Comparison of ENCODE assay signal across 1 cellular context in the genomic region with DNA sequence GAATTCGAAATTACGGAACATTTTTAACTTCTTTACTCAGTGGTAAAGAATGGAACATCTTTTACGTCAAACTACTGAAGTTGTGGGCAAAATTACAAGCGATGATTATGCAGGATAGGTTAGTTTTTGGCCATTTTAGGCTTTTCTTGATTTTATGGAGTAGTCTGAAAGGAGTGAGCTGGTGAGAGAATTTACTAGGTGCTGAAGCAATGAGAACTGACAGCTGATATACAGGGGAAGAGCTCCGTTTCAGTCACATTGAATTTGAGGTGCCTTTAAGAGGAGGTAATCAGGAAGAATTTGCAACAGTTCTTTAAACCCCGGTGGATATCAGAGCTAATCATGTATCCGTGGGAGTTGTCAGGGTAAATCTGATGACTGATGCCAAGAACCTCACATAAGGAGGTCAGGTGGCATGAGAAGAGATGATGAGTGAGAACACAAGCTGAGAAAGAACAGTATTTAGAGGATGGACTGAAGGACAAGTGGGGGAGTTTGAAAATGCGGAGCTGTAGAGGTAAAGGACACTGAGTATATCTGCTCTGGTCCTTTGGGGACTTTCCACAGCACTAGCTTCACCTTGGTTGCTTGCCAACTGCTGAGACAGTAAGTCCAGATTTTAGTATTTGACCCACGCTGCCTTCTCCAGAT.
TF ChIP-seq lines count a peak whose summit lies in the region.

No MANE protein-coding gene starts in this region.

TF ChIP-seq in GM12878, 131 proteins besides CTCF, POLR2A, EP300 and RAD21 (continued from another document and continues in another):
- TF ChIP-seq PAX5 (IDR thresholded peaks at IDR 0.05; ENCODE audit: borderline replicate concordance, low read depth, low read length) (no peak), ZNF274 (IDR thresholded peaks at IDR 0.05; ENCODE audit: insufficient read depth, insufficient read length) (no peak), NFIC (IDR thresholded peaks at IDR 0.05; ENCODE audit: low read depth, low read length) (no peak), MEF2B (IDR thresholded peaks at IDR 0.05; ENCODE audit: partially characterized antibody, poor library complexity, severe bottlenecking) (no peak), MXI1 (IDR thresholded peaks at IDR 0.05; ENCODE audit: low read depth, low read length) (peak; percentile 34; the same call in 1 of the 2 replicates), CREM (IDR thresholded peaks at IDR 0.05; ENCODE audit: low read depth) (peak; percentile 59; the same call in 1 of the 2 replicates), IRF4 (IDR thresholded peaks at IDR 0.05; ENCODE audit: low read depth, low read length) (peak; percentile 78), CREB1 (IDR thresholded peaks at IDR 0.05; ENCODE audit: low read depth) (no peak), LARP7 (IDR thresholded peaks at IDR 0.05) (no peak), YY1 (IDR thresholded peaks at IDR 0.05; ENCODE audit: low read depth, low read length) (no peak), NBN (IDR thresholded peaks at IDR 0.05) (peak; percentile 48; the same call in 1 of the 2 replicates), MTA3 (IDR thresholded peaks at IDR 0.05; ENCODE audit: borderline replicate concordance, low read length) (peak; percentile 76; the same call in 1 of the 2 replicates), TCF12 (IDR thresholded peaks at IDR 0.05; ENCODE audit: low read depth, low read length) (no peak), TARDBP (IDR thresholded peaks at IDR 0.05; ENCODE audit: borderline replicate concordance) (no peak), BCL11A (IDR thresholded peaks at IDR 0.05; ENCODE audit: low read depth, low read length) (peak; percentile 66), ZNF384 (IDR thresholded peaks at IDR 0.05; ENCODE audit: borderline replicate concordance, low read depth, low read length) (no peak), TCF7 (IDR thresholded peaks at IDR 0.05; ENCODE audit: borderline replicate concordance) (0 out of 2 replicates have a peak, but pooled peaks have one; percentile 6), ZZZ3 (IDR thresholded peaks at IDR 0.05; ENCODE audit: control insufficient read depth, insufficient read length, low read depth) (no peak), FOXM1 (IDR thresholded peaks at IDR 0.05; ENCODE audit: low read depth, low read length) (0 out of 2 replicates have a peak, but pooled peaks have one; percentile 62), ZSCAN29 (IDR thresholded peaks at IDR 0.05) (no peak), STAT3 (IDR thresholded peaks at IDR 0.05; ENCODE audit: low read depth, low read length) (no peak; the same call in 1 of the 2 replicates), RUNX3 (IDR thresholded peaks at IDR 0.05; ENCODE audit: low read length) (no peak; the same call in 1 of the 2 replicates), KLF5 (IDR thresholded peaks at IDR 0.05; ENCODE audit: partially characterized antibody) (peak; percentile 62), SP1 (IDR thresholded peaks at IDR 0.05; ENCODE audit: low read depth, low read length) (peak; percentile 45), NR2F1 (conservative IDR thresholded peaks at IDR 0.05) (0 out of 2 replicates have a peak, but pooled peaks have one; percentile 3), CHD2 (IDR thresholded peaks at IDR 0.05; ENCODE audit: borderline replicate concordance, low read depth, low read length) (0 out of 2 replicates have a peak, but pooled peaks have one; percentile 9), STAT1 (conservative IDR thresholded peaks at IDR 0.05) (no peak), NFYA (IDR thresholded peaks at IDR 0.05; ENCODE audit: borderline replicate concordance, low read depth, low read length) (no peak), HCFC1 (IDR thresholded peaks at IDR 0.05; ENCODE audit: low read length) (no peak), BHLHE40 (IDR thresholded peaks at IDR 0.05; ENCODE audit: borderline replicate concordance in 1 of 2, low read depth in 2 of 2, low read length in 1 of 2) (peak in 1 of 2 experiments; percentile 1; a peak in 1 of 4 replicates), ZNF207 (IDR thresholded peaks at IDR 0.05; ENCODE audit: borderline replicate concordance) (no peak), ETV6 (conservative IDR thresholded peaks at IDR 0.05 in 1 of 2, IDR thresholded peaks at IDR 0.05 in 1 of 2; ENCODE audit: borderline replicate concordance in 1 of 2, low read depth in 1 of 2) (no peak), ESRRA (IDR thresholded peaks at IDR 0.05; ENCODE audit: low read length) (no peak), ZNF622 (IDR thresholded peaks at IDR 0.05) (no peak)
- TF ChIP-seq, protein P1, sequence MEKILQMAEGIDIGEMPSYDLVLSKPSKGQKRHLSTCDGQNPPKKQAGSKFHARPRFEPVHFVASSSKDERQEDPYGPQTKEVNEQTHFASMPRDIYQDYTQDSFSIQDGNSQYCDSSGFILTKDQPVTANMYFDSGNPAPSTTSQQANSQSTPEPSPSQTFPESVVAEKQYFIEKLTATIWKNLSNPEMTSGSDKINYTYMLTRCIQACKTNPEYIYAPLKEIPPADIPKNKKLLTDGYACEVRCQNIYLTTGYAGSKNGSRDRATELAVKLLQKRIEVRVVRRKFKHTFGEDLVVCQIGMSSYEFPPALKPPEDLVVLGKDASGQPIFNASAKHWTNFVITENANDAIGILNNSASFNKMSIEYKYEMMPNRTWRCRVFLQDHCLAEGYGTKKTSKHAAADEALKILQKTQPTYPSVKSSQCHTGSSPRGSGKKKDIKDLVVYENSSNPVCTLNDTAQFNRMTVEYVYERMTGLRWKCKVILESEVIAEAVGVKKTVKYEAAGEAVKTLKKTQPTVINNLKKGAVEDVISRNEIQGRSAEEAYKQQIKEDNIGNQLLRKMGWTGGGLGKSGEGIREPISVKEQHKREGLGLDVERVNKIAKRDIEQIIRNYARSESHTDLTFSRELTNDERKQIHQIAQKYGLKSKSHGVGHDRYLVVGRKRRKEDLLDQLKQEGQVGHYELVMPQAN (conservative IDR thresholded peaks at IDR 0.05): no peak
- TF ChIP-seq, protein P2, sequence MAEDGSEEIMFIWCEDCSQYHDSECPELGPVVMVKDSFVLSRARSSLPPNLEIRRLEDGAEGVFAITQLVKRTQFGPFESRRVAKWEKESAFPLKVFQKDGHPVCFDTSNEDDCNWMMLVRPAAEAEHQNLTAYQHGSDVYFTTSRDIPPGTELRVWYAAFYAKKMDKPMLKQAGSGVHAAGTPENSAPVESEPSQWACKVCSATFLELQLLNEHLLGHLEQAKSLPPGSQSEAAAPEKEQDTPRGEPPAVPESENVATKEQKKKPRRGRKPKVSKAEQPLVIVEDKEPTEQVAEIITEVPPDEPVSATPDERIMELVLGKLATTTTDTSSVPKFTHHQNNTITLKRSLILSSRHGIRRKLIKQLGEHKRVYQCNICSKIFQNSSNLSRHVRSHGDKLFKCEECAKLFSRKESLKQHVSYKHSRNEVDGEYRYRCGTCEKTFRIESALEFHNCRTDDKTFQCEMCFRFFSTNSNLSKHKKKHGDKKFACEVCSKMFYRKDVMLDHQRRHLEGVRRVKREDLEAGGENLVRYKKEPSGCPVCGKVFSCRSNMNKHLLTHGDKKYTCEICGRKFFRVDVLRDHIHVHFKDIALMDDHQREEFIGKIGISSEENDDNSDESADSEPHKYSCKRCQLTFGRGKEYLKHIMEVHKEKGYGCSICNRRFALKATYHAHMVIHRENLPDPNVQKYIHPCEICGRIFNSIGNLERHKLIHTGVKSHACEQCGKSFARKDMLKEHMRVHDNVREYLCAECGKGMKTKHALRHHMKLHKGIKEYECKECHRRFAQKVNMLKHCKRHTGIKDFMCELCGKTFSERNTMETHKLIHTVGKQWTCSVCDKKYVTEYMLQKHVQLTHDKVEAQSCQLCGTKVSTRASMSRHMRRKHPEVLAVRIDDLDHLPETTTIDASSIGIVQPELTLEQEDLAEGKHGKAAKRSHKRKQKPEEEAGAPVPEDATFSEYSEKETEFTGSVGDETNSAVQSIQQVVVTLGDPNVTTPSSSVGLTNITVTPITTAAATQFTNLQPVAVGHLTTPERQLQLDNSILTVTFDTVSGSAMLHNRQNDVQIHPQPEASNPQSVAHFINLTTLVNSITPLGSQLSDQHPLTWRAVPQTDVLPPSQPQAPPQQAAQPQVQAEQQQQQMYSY (CRISPR knock-in tag; IDR thresholded peaks at IDR 0.05): no peak
- TF ChIP-seq, protein P3, sequence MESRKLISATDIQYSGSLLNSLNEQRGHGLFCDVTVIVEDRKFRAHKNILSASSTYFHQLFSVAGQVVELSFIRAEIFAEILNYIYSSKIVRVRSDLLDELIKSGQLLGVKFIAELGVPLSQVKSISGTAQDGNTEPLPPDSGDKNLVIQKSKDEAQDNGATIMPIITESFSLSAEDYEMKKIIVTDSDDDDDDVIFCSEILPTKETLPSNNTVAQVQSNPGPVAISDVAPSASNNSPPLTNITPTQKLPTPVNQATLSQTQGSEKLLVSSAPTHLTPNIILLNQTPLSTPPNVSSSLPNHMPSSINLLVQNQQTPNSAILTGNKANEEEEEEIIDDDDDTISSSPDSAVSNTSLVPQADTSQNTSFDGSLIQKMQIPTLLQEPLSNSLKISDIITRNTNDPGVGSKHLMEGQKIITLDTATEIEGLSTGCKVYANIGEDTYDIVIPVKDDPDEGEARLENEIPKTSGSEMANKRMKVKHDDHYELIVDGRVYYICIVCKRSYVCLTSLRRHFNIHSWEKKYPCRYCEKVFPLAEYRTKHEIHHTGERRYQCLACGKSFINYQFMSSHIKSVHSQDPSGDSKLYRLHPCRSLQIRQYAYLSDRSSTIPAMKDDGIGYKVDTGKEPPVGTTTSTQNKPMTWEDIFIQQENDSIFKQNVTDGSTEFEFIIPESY (IDR thresholded peaks at IDR 0.05): no peak
- TF ChIP-seq, protein P4, sequence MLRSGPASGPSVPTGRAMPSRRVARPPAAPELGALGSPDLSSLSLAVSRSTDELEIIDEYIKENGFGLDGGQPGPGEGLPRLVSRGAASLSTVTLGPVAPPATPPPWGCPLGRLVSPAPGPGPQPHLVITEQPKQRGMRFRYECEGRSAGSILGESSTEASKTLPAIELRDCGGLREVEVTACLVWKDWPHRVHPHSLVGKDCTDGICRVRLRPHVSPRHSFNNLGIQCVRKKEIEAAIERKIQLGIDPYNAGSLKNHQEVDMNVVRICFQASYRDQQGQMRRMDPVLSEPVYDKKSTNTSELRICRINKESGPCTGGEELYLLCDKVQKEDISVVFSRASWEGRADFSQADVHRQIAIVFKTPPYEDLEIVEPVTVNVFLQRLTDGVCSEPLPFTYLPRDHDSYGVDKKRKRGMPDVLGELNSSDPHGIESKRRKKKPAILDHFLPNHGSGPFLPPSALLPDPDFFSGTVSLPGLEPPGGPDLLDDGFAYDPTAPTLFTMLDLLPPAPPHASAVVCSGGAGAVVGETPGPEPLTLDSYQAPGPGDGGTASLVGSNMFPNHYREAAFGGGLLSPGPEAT (IDR thresholded peaks at IDR 0.05; ENCODE audit: low read depth): peak; percentile 91
- TF ChIP-seq, protein P5, sequence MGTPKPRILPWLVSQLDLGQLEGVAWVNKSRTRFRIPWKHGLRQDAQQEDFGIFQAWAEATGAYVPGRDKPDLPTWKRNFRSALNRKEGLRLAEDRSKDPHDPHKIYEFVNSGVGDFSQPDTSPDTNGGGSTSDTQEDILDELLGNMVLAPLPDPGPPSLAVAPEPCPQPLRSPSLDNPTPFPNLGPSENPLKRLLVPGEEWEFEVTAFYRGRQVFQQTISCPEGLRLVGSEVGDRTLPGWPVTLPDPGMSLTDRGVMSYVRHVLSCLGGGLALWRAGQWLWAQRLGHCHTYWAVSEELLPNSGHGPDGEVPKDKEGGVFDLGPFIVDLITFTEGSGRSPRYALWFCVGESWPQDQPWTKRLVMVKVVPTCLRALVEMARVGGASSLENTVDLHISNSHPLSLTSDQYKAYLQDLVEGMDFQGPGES (IDR thresholded peaks at IDR 0.05): no peak
- TF ChIP-seq, protein P6, sequence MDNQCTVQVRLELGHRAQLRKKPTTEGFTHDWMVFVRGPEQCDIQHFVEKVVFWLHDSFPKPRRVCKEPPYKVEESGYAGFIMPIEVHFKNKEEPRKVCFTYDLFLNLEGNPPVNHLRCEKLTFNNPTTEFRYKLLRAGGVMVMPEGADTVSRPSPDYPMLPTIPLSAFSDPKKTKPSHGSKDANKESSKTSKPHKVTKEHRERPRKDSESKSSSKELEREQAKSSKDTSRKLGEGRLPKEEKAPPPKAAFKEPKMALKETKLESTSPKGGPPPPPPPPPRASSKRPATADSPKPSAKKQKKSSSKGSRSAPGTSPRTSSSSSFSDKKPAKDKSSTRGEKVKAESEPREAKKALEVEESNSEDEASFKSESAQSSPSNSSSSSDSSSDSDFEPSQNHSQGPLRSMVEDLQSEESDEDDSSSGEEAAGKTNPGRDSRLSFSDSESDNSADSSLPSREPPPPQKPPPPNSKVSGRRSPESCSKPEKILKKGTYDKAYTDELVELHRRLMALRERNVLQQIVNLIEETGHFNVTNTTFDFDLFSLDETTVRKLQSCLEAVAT (IDR thresholded peaks at IDR 0.05): peak; percentile 49
- TF ChIP-seq, protein P7, sequence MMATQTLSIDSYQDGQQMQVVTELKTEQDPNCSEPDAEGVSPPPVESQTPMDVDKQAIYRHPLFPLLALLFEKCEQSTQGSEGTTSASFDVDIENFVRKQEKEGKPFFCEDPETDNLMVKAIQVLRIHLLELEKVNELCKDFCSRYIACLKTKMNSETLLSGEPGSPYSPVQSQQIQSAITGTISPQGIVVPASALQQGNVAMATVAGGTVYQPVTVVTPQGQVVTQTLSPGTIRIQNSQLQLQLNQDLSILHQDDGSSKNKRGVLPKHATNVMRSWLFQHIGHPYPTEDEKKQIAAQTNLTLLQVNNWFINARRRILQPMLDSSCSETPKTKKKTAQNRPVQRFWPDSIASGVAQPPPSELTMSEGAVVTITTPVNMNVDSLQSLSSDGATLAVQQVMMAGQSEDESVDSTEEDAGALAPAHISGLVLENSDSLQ (IDR thresholded peaks at IDR 0.05): peak; percentile 68
- TF ChIP-seq, protein P8, sequence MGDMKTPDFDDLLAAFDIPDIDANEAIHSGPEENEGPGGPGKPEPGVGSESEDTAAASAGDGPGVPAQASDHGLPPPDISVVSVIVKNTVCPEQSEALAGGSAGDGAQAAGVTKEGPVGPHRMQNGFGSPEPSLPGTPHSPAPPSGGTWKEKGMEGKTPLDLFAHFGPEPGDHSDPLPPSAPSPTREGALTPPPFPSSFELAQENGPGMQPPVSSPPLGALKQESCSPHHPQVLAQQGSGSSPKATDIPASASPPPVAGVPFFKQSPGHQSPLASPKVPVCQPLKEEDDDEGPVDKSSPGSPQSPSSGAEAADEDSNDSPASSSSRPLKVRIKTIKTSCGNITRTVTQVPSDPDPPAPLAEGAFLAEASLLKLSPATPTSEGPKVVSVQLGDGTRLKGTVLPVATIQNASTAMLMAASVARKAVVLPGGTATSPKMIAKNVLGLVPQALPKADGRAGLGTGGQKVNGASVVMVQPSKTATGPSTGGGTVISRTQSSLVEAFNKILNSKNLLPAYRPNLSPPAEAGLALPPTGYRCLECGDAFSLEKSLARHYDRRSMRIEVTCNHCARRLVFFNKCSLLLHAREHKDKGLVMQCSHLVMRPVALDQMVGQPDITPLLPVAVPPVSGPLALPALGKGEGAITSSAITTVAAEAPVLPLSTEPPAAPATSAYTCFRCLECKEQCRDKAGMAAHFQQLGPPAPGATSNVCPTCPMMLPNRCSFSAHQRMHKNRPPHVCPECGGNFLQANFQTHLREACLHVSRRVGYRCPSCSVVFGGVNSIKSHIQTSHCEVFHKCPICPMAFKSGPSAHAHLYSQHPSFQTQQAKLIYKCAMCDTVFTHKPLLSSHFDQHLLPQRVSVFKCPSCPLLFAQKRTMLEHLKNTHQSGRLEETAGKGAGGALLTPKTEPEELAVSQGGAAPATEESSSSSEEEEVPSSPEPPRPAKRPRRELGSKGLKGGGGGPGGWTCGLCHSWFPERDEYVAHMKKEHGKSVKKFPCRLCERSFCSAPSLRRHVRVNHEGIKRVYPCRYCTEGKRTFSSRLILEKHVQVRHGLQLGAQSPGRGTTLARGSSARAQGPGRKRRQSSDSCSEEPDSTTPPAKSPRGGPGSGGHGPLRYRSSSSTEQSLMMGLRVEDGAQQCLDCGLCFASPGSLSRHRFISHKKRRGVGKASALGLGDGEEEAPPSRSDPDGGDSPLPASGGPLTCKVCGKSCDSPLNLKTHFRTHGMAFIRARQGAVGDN (IDR thresholded peaks at IDR 0.05): 0 out of 2 replicates have a peak, but pooled peaks have one; percentile 11
